In genomic region chr10:86849495-86849894, GRCh38 we compare ENCODE assay signal across 18 cellular contexts.
A peak's percentile ranks its signal among the peaks of the same experiment; 100 is the strongest.
DNase-seq lines count a peak whose midpoint lies in the region; ATAC-seq and TF ChIP-seq lines count a peak whose summit lies in the region.
"Had no signal": no experiment of that assay in that cellular context is flagged by ENCODE, and none has a peak within 500 bp of the region (broad histone marks: within the 10 kb centered on the region; RNA-seq: fewer than 3 reads in every experiment).

No MANE protein-coding gene starts in this region.

- intact Hi-C loops in A673 (cut with micrococcal nuclease; ENCODE audit: unreplicated experiment) (no loop called here), stomach (cut with DNase I; ENCODE audit: low total_unique reads) (no loop called here)

- H3K27me3 ChIP-seq in A673 (replicated peaks; ENCODE audit: insufficient read depth, low read depth, low read length, poor library complexity) (no peaks in the 10 kb centered on the region), stomach (no peaks in the 10 kb centered on the region)

- peaks cover 8% of the 10 kb centered on the region for H3K4me1 Mint-ChIP-seq in mesothelial cell of epicardium
- H3K4me1 Mint-ChIP-seq in T-cell, result no peaks in the 10 kb centered on the region
- H3K4me1 Mint-ChIP-seq: stimulated activated naive CD8-positive, alpha-beta T cell treated with anti-CD3 and anti-CD28 coated beads, Interleukin-15, amount 100 ng/mL, for 72 hours had no signal

- CTCF ChIA-PET in A673 (lab: Charles Lee), result no interaction called here
- CTCF ChIA-PET in T-cell (lab: Charles Lee), result no interaction called here

- peaks cover 30% of the 10 kb centered on the region for H3K36me3 Mint-ChIP-seq in mesothelial cell of epicardium
- peaks cover 27% of the 10 kb centered on the region for H3K36me3 Mint-ChIP-seq in T-cell

- TF ChIP-seq EP300 in stomach (IDR thresholded peaks at IDR 0.05), result no peak

- peaks cover 8% of the 10 kb centered on the region for H3K36me3 ChIP-seq in A673 (ENCODE audit: insufficient read depth, low read length, poor library complexity, severe bottlenecking)
- peaks cover 8 to 16% (median 10%) of the 10 kb centered on the region in 4 donors for H3K36me3 ChIP-seq in stomach

- no peaks in the 10 kb centered on the region for H3K27me3 Mint-ChIP-seq in mesothelial cell of epicardium (ENCODE audit: low read depth)
- no peaks in the 10 kb centered on the region for H3K27me3 Mint-ChIP-seq in T-cell
- H3K27me3 Mint-ChIP-seq: stimulated activated naive CD8-positive, alpha-beta T cell treated with anti-CD3 and anti-CD28 coated beads, Interleukin-15, amount 100 ng/mL, for 72 hours had no signal

- H3K27ac ChIP-seq in A673 (ENCODE audit: low read depth, low read length, poor library complexity, severe bottlenecking), result no peak overlapping the region
- peak overlapping the region in 1 of 5 donors; percentile 38 for H3K27ac ChIP-seq in stomach

- TF ChIP-seq CTCF in mesothelial cell of epicardium (IDR thresholded peaks at IDR 0.05; ENCODE audit: unreplicated experiment) (no peak), A673 (conservative IDR thresholded peaks at IDR 0.05; ENCODE audit: low read depth, low read length) (no peak), stomach (IDR thresholded peaks at IDR 0.05) (no peak)

- peak; percentile 82 for ATAC-seq in GM18520 (IDR thresholded peaks at IDR 0.05; ENCODE audit: unreplicated experiment)
- peak; percentile 92 for ATAC-seq in GM21619 (IDR thresholded peaks at IDR 0.05; ENCODE audit: unreplicated experiment)
- ATAC-seq in HG03159 (IDR thresholded peaks at IDR 0.05; ENCODE audit: unreplicated experiment), result peak; percentile 72
- ATAC-seq in T-cell (replicated peaks in 1 of 4), result no peak
- no peak for ATAC-seq in SK-N-SH treated with all-trans-retinoic acid at 6 μM for 48 hours
- ATAC-seq: stimulated activated naive CD8-positive, alpha-beta T cell treated with anti-CD3 and anti-CD28 coated beads, Interleukin-15, amount 100 ng/mL, for 72 hours had no signal

- TF ChIP-seq POLR2A in stomach (IDR thresholded peaks at IDR 0.05), result no peak

- H3K9me3 ChIP-seq in A673 (ENCODE audit: low read depth, low read length, poor library complexity, severe bottlenecking) (no peaks in the 10 kb centered on the region), stomach (no peaks in the 10 kb centered on the region)

- H3K4me1 ChIP-seq in A673 (ENCODE audit: insufficient read depth, low read length, poor library complexity, severe bottlenecking), result peaks cover 37% of the 10 kb centered on the region
- peaks cover 0 to 16% (median 4%) of the 10 kb centered on the region in 4 donors for H3K4me1 ChIP-seq in stomach

- no peak overlapping the region for H3K4me3 Mint-ChIP-seq in mesothelial cell of epicardium
- no peak overlapping the region for H3K4me3 Mint-ChIP-seq in T-cell
- H3K4me3 Mint-ChIP-seq: HFFc6; stimulated activated naive CD8-positive, alpha-beta T cell treated with anti-CD3 and anti-CD28 coated beads, Interleukin-15, amount 100 ng/mL, for 72 hours had no signal

- H3K9me3 Mint-ChIP-seq in mesothelial cell of epicardium (peaks cover 8% of the 10 kb centered on the region), T-cell (peaks cover 0 to 5% (median 4%) of the 10 kb centered on the region in 3 donors)
- H3K9me3 Mint-ChIP-seq: HFFc6 had no signal

- H3K4me3 ChIP-seq in A673 (ENCODE audit: low read depth, low read length, poor library complexity, severe bottlenecking) (no peak overlapping the region), stomach (no peak overlapping the region)

- 62 to 82% (median 75%) methylated on average over 3 of the region's 3 CpGs for whole genome bisulfite sequencing in stomach, 5 donors

- peak overlapping the region; percentile 39 for H3K27ac Mint-ChIP-seq in mesothelial cell of epicardium
- H3K27ac Mint-ChIP-seq in T-cell, result no peak overlapping the region
- H3K27ac Mint-ChIP-seq: HFFc6; stimulated activated naive CD8-positive, alpha-beta T cell treated with anti-CD3 and anti-CD28 coated beads, Interleukin-15, amount 100 ng/mL, for 72 hours had no signal

- no peak for DNase-seq in mesothelial cell of epicardium (ENCODE audit: low spot score in 2 of 2, unreplicated experiment in 2 of 2)
- no peak for DNase-seq in A673 (ENCODE audit: low spot score)
- no peak for DNase-seq in T-cell
- DNase-seq in stomach, result no peak
- DNase-seq: activated CD4-positive, alpha-beta T cell treated with anti-CD3 and anti-CD28 coated beads, Interleukin-2, amount 50 U/mL, for 4 hours; activated effector memory CD4-positive, alpha-beta T cell treated with Interleukin-2 at 50 U/mL for 16 hours; effector CD4-positive, alpha-beta T cell; HFFc6; islet precursor cell; NCI-H1092; NCI-H446 treated with DMSO at 0.1 percent for 48 hours; stimulated activated CD4-positive, alpha-beta T cell treated with anti-CD3 and anti-CD28 coated beads, Interleukin-4, amount 100 ng/mL, for 4 hours; stimulated activated naive CD8-positive, alpha-beta T cell treated with anti-CD3 and anti-CD28 coated beads, Interleukin-15, amount 100 ng/mL, for 72 hours; T-helper 9 cell had no signal

- BruUV-seq in A673 (replicated peaks; lab: Mats Ljungman, UMichigan), result no TSS peak

- POLR2A ChIA-PET in A673 (lab: Charles Lee; ENCODE audit: low non-redundant PET), result no interaction called here
- POLR2A ChIA-PET in T-cell (lab: Charles Lee), result no interaction called here

TF ChIP-seq in SK-N-SH treated with all-trans-retinoic acid at 6 μM for 48 hours, 23 proteins besides CTCF, POLR2A, EP300 and RAD21:
- TF ChIP-seq ISL1 (CRISPR knock-in tag; IDR thresholded peaks at IDR 0.05) (no peak), BACH2 (CRISPR knock-in tag; IDR thresholded peaks at IDR 0.05; ENCODE audit: borderline replicate concordance) (no peak), CREB5 (CRISPR knock-in tag; IDR thresholded peaks at IDR 0.05; ENCODE audit: low read depth) (no peak), ZC3H10 (CRISPR knock-in tag; IDR thresholded peaks at IDR 0.05) (no peak), RARB (CRISPR knock-in tag; IDR thresholded peaks at IDR 0.05) (no peak)

Comparison
In these comparisons a context has a peak if more than half of its experiments do, and no peak if none do; other contexts are left out.
1. ATAC-seq: peak in GM18520 (single experiment), GM21619 (single experiment) and HG03159 (single experiment); none in T-cell (0 of 4) and SK-N-SH treated with all-trans-retinoic acid at 6 μM for 48 hours (single experiment).